9 cellular contexts compared by ENCODE assay signal in the genomic region with DNA sequence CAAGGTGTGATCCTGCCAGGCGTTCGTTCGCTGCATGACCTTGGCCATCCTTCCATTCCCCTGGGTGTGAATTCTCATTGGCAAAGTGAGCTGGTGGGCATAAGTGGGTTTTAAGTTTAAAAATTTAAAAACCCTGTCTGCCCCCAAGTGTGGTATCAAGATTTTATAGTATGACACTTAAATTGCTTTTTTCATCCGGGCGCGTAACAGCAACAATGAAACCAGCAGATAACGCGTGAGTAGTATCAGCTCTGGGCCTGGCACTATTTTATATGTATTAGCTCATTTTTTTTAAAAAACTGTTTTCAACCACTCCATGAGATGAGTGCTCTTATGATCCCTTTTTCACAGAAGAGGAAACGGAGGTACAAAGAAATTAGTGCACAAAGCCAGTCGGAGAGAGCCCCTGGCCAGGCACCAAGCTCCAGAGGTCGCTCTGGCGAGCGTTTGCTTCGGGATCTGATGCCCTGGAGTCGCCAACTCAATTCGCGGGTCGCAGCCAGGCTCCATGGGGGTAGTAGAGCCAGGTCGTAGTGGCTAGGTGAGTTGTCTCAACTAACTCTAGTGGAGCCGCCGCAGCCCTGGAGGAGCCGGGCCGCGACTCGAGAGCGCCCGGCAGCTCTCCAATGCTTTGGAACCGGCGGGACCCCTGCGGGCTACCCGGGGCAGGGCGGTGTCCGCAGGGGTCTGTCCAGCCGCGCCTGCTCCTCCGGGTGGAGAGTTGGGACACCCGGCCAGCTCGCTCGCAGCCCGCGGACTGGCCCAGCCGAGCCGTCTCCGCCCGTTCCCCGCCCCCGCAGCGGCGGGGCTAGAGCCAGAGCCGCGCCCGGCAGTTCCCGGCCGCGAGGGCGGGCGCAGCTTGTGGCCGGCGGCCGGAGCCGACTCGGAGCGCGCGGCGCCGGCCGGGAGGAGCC. TPM values are rescaled to one million over a fixed set of nuclear protein-coding genes. Genes with fewer than 3 reads are reported as not detected.
DNase-seq lines count a peak whose midpoint lies in the region; ATAC-seq and TF ChIP-seq lines count a peak whose summit lies in the region.
"Had no signal": no experiment of that assay in that cellular context is flagged by ENCODE, and none has a peak within 500 bp of the region (broad histone marks: within the 10 kb centered on the region; RNA-seq: fewer than 3 reads in every experiment).

A gene with protein sequence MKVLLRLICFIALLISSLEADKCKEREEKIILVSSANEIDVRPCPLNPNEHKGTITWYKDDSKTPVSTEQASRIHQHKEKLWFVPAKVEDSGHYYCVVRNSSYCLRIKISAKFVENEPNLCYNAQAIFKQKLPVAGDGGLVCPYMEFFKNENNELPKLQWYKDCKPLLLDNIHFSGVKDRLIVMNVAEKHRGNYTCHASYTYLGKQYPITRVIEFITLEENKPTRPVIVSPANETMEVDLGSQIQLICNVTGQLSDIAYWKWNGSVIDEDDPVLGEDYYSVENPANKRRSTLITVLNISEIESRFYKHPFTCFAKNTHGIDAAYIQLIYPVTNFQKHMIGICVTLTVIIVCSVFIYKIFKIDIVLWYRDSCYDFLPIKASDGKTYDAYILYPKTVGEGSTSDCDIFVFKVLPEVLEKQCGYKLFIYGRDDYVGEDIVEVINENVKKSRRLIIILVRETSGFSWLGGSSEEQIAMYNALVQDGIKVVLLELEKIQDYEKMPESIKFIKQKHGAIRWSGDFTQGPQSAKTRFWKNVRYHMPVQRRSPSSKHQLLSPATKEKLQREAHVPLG (plus strand): TSS at position 832 of the 914 bp plus-strand sequence. CDS start 14,979 bp downstream, outside the sequence.

- H3K56ac ChIP-seq in H9 (ENCODE audit: insufficient read length, low read depth, low read length), result no peak within 1 kb of the TSS

- H4K5ac ChIP-seq in H9 (ENCODE audit: insufficient read length, low read depth, low read length), result no peak within 1 kb of the TSS

- TF ChIP-seq POLR2A in gastroesophageal sphincter (IDR thresholded peaks at IDR 0.05), result peak; percentile 90 to 91

- no peak within 1 kb of the TSS; the same call in 1 of the 2 replicates for H2BK15ac ChIP-seq in H9 (ENCODE audit: low read depth, low read length)

- no peak within 1 kb of the TSS for H2BK12ac ChIP-seq in H9 (ENCODE audit: insufficient read length, low read depth, low read length)

- no peak within 1 kb of the TSS for H3K23ac ChIP-seq in H9 (ENCODE audit: insufficient read length, low read depth, low read length)

- H3K27me3 ChIP-seq in H9 (ENCODE audit: insufficient read depth, low read length), result peaks cover 6% of the 10 kb centered on the region; the same call in 1 of the 2 replicates
- no peaks in the 10 kb centered on the region for H3K27me3 ChIP-seq in gastroesophageal sphincter

- H4K20me1 ChIP-seq in H9 (ENCODE audit: control insufficient read depth, insufficient read depth, insufficient read length), result no peaks in the 10 kb centered on the region

- no CpG with 5 or more reads among the region's 68 CpGs for WGBS in H9 (ENCODE audit: extremely low coverage, insufficient read length, low lambda C conversion rate)
- 30 to 64% methylated on average over 9 to 12 of the region's 68 CpGs for WGBS in gastroesophageal sphincter (ENCODE audit: low coverage in 1 of 2), 2 donors

- no peak within 1 kb of the TSS for H3K27ac ChIP-seq in H9 (ENCODE audit: insufficient read length, low read depth, low read length)
- peak within 1 kb of the TSS; percentile 89 to 92 (median 90) for H3K27ac ChIP-seq in gastroesophageal sphincter

- DNase-seq in AG09319 (ENCODE audit: extremely low read depth, low read depth) (peak; percentile 70), H9 (peak; percentile 57), nephron progenitor cell (peak; percentile 79)

- peak within 1 kb of the TSS; percentile 62 for H3K4me2 ChIP-seq in H9 (ENCODE audit: insufficient read depth, insufficient read length, low read length)

- no peak within 1 kb of the TSS for H3T11ph ChIP-seq in H9 (ENCODE audit: low read length)

- H3K27ac Mint-ChIP-seq in H9 (peak within 1 kb of the TSS in 1 of 3 experiments; percentile 6; a peak in 2 of 7 replicates), nephron progenitor cell (no peak within 1 kb of the TSS)
- peak within 1 kb of the TSS; percentile 95 for H3K27ac Mint-ChIP-seq in activated T-helper 17 cell treated with anti-CD3 and anti-CD28 coated beads, Interleukin-2, amount 50 U/mL, for 72 hours
- H3K27ac Mint-ChIP-seq: memory B cell had no signal

- H2BK120ac ChIP-seq in H9 (ENCODE audit: low read depth, low read length, poor library complexity, severe bottlenecking), result no peak within 1 kb of the TSS

- no peaks in the 10 kb centered on the region for H3K4me1 ChIP-seq in H9 (ENCODE audit: insufficient read depth, low read length)
- H3K4me1 ChIP-seq in gastroesophageal sphincter, result peaks cover 0 to 41% (median 6%) of the 10 kb centered on the region in 3 donors

- H3K9me3 ChIP-seq in H9 (ENCODE audit: control insufficient read depth, low read depth, low read length), result no peaks in the 10 kb centered on the region
- H3K9me3 ChIP-seq in gastroesophageal sphincter, result peaks cover 0 to 23% (median 0%) of the 10 kb centered on the region in 3 donors

- H4K91ac ChIP-seq in H9 (ENCODE audit: insufficient read length, low read depth, low read length), result no peak within 1 kb of the TSS

- H3K79me1 ChIP-seq in H9 (ENCODE audit: insufficient read depth, low read depth, low read length, poor library complexity, severe bottlenecking), result no peaks in the 10 kb centered on the region

- H3K23me2 ChIP-seq in H9 (ENCODE audit: insufficient read length, low read depth, low read length, poor library complexity, severe bottlenecking), result peaks cover 3% of the 10 kb centered on the region

- peak within 1 kb of the TSS; percentile 63 for H3K14ac ChIP-seq in H9 (ENCODE audit: insufficient read depth, low read length)

- peak; percentile 4 for TF ChIP-seq CTCF in AG09319 (IDR thresholded peaks at IDR 0.05; ENCODE audit: low read depth, low read length)
- no peak for TF ChIP-seq CTCF in H9 (conservative IDR thresholded peaks at IDR 0.05)
- peak in 2 of 4 experiments; percentile 14 to 26 for TF ChIP-seq CTCF in gastroesophageal sphincter (IDR thresholded peaks at IDR 0.05)
- TF ChIP-seq CTCF in nephron progenitor cell (IDR thresholded peaks at IDR 0.05), result no peak

- peak within 1 kb of the TSS; percentile 69 to 83 for H3K4me3 ChIP-seq in gastroesophageal sphincter

- H3K18ac ChIP-seq in H9 (ENCODE audit: insufficient read length, low read depth, low read length), result peak within 1 kb of the TSS; percentile 49

- no peak within 1 kb of the TSS for H2BK20ac ChIP-seq in H9 (ENCODE audit: low read depth, low read length, poor library complexity, severe bottlenecking)

- peaks cover 0 to 23% of the 10 kb centered on the region in 2 donors for H3K36me3 ChIP-seq in gastroesophageal sphincter

- H3K9ac ChIP-seq in H9 (ENCODE audit: extremely low read depth, insufficient read length, low read length), result peak within 1 kb of the TSS; percentile 15

- H4K8ac ChIP-seq in H9 (replicated peaks; ENCODE audit: insufficient read length, low read depth, low read length), result no peak within 1 kb of the TSS

- H3K4ac ChIP-seq in H9 (ENCODE audit: low read depth, low read length), result no peak within 1 kb of the TSS

- H3K9me3 Mint-ChIP-seq in H9, result peaks cover 8 to 19% of the 10 kb centered on the region in 2 experiments
- peaks cover 10% of the 10 kb centered on the region for H3K9me3 Mint-ChIP-seq in activated T-helper 17 cell treated with anti-CD3 and anti-CD28 coated beads, Interleukin-2, amount 50 U/mL, for 72 hours
- H3K9me3 Mint-ChIP-seq in nephron progenitor cell, result peaks cover 42% of the 10 kb centered on the region

- H3K4me3 Mint-ChIP-seq in H9 (peak within 1 kb of the TSS; percentile 69 to 82), nephron progenitor cell (peak within 1 kb of the TSS; percentile 84)
- peak within 1 kb of the TSS; percentile 92 for H3K4me3 Mint-ChIP-seq in activated T-helper 17 cell treated with anti-CD3 and anti-CD28 coated beads, Interleukin-2, amount 50 U/mL, for 72 hours
- H3K4me3 Mint-ChIP-seq: memory B cell had no signal

- H2AFZ ChIP-seq in H9 (ENCODE audit: low read length), result no peak within 1 kb of the TSS

- H3K36me3 Mint-ChIP-seq in H9 (ENCODE audit: insufficient read depth in 1 of 3, low read depth in 3 of 3) (peaks cover 0 to 9% (median under 1%) of the 10 kb centered on the region in 3 experiments; a peak in 3 of 7 replicates), nephron progenitor cell (ENCODE audit: low read depth) (peaks cover 29% of the 10 kb centered on the region)
- H3K36me3 Mint-ChIP-seq in activated T-helper 17 cell treated with anti-CD3 and anti-CD28 coated beads, Interleukin-2, amount 50 U/mL, for 72 hours (ENCODE audit: low read depth), result peaks cover 89% of the 10 kb centered on the region

- no peak within 1 kb of the TSS for H2BK5ac ChIP-seq in H9 (ENCODE audit: insufficient read length, low read length)

- no peaks in the 10 kb centered on the region for H3K79me2 ChIP-seq in H9 (ENCODE audit: insufficient read depth, low read length)

- no peak within 1 kb of the TSS for H2AK5ac ChIP-seq in H9 (ENCODE audit: insufficient read length, low read length)

- ATAC-seq in activated T-helper 17 cell treated with anti-CD3 and anti-CD28 coated beads, Interleukin-2, amount 50 U/mL, for 72 hours (replicated peaks), result peak; percentile 64
- peak; percentile 95 for ATAC-seq in gastroesophageal sphincter
- ATAC-seq in GM19455 (IDR thresholded peaks at IDR 0.05; ENCODE audit: unreplicated experiment), result no peak
- no peak for ATAC-seq in HG03025 (IDR thresholded peaks at IDR 0.05; ENCODE audit: low FRiP score, unreplicated experiment)
- ATAC-seq in GM18502 (IDR thresholded peaks at IDR 0.05; ENCODE audit: poor library complexity, unreplicated experiment), result no peak

- no peak for TF ChIP-seq EP300 in gastroesophageal sphincter (IDR thresholded peaks at IDR 0.05)

- H3K4me1 Mint-ChIP-seq in H9, result peaks cover 17 to 19% of the 10 kb centered on the region in 2 experiments
- peaks cover 41% of the 10 kb centered on the region for H3K4me1 Mint-ChIP-seq in activated T-helper 17 cell treated with anti-CD3 and anti-CD28 coated beads, Interleukin-2, amount 50 U/mL, for 72 hours
- H3K4me1 Mint-ChIP-seq in nephron progenitor cell, result peaks cover 27% of the 10 kb centered on the region

- H3K27me3 Mint-ChIP-seq in H9 (ENCODE audit: low read depth) (peaks cover 68% of the 10 kb centered on the region), nephron progenitor cell (ENCODE audit: low read depth, poor library complexity) (peaks cover 20% of the 10 kb centered on the region)
- no peaks in the 10 kb centered on the region for H3K27me3 Mint-ChIP-seq in activated T-helper 17 cell treated with anti-CD3 and anti-CD28 coated beads, Interleukin-2, amount 50 U/mL, for 72 hours

RNA-seq across cellular contexts. Expression of the gene that starts here (rescaled TPM):
- total RNA-seq in H9 (2021) (0.39 and 0.46 TPM in 2 replicates), gastroesophageal sphincter (100 to 1,000 TPM in 1 of 4 donors, 10 to 100 TPM in 3; 51.1 to 141 (median 70.9) TPM)
- 10 to 100 TPM; 41.7 to 68.1 TPM for total RNA-seq in activated T-helper 17 cell treated with anti-CD3 and anti-CD28 coated beads, Interleukin-2, amount 50 U/mL, for 72 hours

Comparison
In these comparisons a context has a peak if more than half of its experiments do, and no peak if none do; other contexts are left out.
1. RNA of the gene that starts here (total RNA-seq): 51.1 to 141 TPM in gastroesophageal sphincter and 41.7 to 68.1 TPM in activated T-helper 17 cell treated with anti-CD3 and anti-CD28 coated beads, Interleukin-2, amount 50 U/mL, for 72 hours; 0.39 to 0.46 TPM in H9; every median in the first group is over 10 times any median in the second.
2. Peak in DNase-seq, H3K9ac ChIP-seq and H3K4me2 ChIP-seq in H9; RNA of the gene not detected or under 1 TPM.
3. ATAC-seq: peak in activated T-helper 17 cell treated with anti-CD3 and anti-CD28 coated beads, Interleukin-2, amount 50 U/mL, for 72 hours (single experiment) and gastroesophageal sphincter (single experiment); none in GM19455 (single experiment), HG03025 (single experiment) and GM18502 (single experiment).
4. Peak in every context shown above with its lines, with median percentiles within 50 percentile points of each other: DNase-seq and H3K4me3 Mint-ChIP-seq.